In the genomic region with DNA sequence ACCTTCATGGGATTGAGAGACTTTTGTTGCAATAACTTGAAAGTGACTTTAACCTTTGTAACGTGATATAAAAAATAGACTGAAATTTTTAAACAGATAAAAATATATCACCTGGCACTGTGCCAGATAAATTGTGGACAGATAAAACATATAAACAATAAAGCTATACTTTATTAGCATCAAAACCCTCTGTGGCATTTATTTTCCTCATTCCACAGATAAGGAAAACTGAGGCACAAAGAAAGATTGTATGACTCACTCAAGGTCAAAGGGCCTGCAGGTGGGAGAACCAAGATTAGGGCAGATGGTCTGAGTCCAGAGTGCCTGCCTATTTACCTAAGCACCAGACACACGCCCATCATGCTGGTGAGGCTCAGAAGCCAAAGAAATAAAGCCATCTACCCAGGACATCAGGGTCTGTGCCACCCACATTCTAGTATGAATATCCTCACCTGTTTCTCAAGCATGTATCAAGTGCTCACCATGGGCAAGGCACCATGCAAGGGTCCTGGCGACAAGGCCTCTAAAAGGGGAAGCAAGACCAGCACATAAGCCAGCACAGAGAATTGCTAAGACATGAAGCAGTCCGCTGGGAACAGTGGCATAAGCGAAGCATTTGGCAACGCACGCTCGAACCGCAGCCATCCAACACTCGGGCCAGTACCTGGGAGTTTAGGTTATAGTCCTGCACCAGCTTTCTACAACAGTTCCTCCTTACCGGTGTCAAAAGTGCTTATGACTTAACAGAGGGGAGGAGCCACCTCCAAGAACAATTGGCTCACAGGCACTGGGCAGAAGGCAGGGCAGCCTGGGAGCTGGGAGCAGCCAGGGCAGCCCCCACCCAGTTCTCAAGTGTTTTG, we compare ENCODE assay signal across 1 cellular context.
A peak's percentile ranks its signal among the peaks of the same experiment; 100 is the strongest.
TF ChIP-seq lines count a peak whose summit lies in the region.

No MANE protein-coding gene starts in this region.

TF ChIP-seq in K562, 482 proteins besides CTCF, POLR2A, EP300 and RAD21 (continued from another document and continues in another):
- TF ChIP-seq, protein P1, sequence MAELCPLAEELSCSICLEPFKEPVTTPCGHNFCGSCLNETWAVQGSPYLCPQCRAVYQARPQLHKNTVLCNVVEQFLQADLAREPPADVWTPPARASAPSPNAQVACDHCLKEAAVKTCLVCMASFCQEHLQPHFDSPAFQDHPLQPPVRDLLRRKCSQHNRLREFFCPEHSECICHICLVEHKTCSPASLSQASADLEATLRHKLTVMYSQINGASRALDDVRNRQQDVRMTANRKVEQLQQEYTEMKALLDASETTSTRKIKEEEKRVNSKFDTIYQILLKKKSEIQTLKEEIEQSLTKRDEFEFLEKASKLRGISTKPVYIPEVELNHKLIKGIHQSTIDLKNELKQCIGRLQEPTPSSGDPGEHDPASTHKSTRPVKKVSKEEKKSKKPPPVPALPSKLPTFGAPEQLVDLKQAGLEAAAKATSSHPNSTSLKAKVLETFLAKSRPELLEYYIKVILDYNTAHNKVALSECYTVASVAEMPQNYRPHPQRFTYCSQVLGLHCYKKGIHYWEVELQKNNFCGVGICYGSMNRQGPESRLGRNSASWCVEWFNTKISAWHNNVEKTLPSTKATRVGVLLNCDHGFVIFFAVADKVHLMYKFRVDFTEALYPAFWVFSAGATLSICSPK (IDR thresholded peaks at IDR 0.05; ENCODE audit: borderline replicate concordance): no peak
- TF ChIP-seq BCL6 (CRISPR knock-in tag; IDR thresholded peaks at IDR 0.05) (no peak), ETV5 (CRISPR knock-in tag; IDR thresholded peaks at IDR 0.05; ENCODE audit: low read depth) (no peak), CC2D1A (IDR thresholded peaks at IDR 0.05) (no peak), NBN (IDR thresholded peaks at IDR 0.05; ENCODE audit: low read depth) (no peak), CBFA2T3 (IDR thresholded peaks at IDR 0.05) (peak; percentile 90), ADNP (tag; IDR thresholded peaks at IDR 0.05) (no peak), SMAD3 (CRISPR knock-in tag; conservative IDR thresholded peaks at IDR 0.05) (no peak), ZBTB7A (IDR thresholded peaks at IDR 0.05; ENCODE audit: borderline replicate concordance, control insufficient read depth, low read depth, low read length) (no peak; the same call in 1 of the 2 replicates), SMAD1 (IDR thresholded peaks at IDR 0.05; ENCODE audit: low read depth, low read length, partially characterized antibody) (peak; percentile 64), IRF2 (CRISPR knock-in tag; IDR thresholded peaks at IDR 0.05) (no peak), LEF1 (IDR thresholded peaks at IDR 0.05) (no peak), CSDE1 (IDR thresholded peaks at IDR 0.05) (no peak), ZNF311 (CRISPR knock-in tag; IDR thresholded peaks at IDR 0.05) (no peak), ZFX (CRISPR knock-in tag; IDR thresholded peaks at IDR 0.05) (no peak), POLR2AphosphoS5 (IDR thresholded peaks at IDR 0.05; ENCODE audit: control insufficient read depth, insufficient read depth, low read depth, low read length) (peak; percentile 65; the same call in 1 of the 2 replicates), FOXJ3 (CRISPR knock-in tag; IDR thresholded peaks at IDR 0.05) (no peak), ZNF232 (CRISPR knock-in tag; IDR thresholded peaks at IDR 0.05) (no peak), SRSF9 (IDR thresholded peaks at IDR 0.05; ENCODE audit: borderline replicate concordance, low read depth, low read length) (no peak), TBP (optimal IDR thresholded peaks at IDR 0.05; ENCODE audit: low read depth, low read length) (no peak), CCAR2 (IDR thresholded peaks at IDR 0.05; ENCODE audit: low read depth, low read length) (no peak), MEF2D (tag; conservative IDR thresholded peaks at IDR 0.05; ENCODE audit: low read depth) (no peak), TARDBP (IDR thresholded peaks at IDR 0.05) (no peak), POLR2AphosphoS2 (IDR thresholded peaks at IDR 0.05; ENCODE audit: low read length) (no peak), WHSC1 (IDR thresholded peaks at IDR 0.05; ENCODE audit: low read length) (no peak), ZKSCAN8 (CRISPR knock-in tag; IDR thresholded peaks at IDR 0.05) (no peak), NFXL1 (CRISPR knock-in tag; IDR thresholded peaks at IDR 0.05) (no peak), SAFB2 (IDR thresholded peaks at IDR 0.05; ENCODE audit: borderline replicate concordance, low read depth, low read length, severe bottlenecking) (no peak), MYBL2 (IDR thresholded peaks at IDR 0.05; ENCODE audit: low read depth) (no peak), MYBL2 (CRISPR knock-in tag; IDR thresholded peaks at IDR 0.05; ENCODE audit: borderline replicate concordance) (no peak), RFX7 (CRISPR knock-in tag; IDR thresholded peaks at IDR 0.05) (no peak), MED1 (CRISPR knock-in tag; IDR thresholded peaks at IDR 0.05; ENCODE audit: borderline replicate concordance) (no peak), BRD4 (IDR thresholded peaks at IDR 0.05) (no peak), SNRNP70 (optimal IDR thresholded peaks at IDR 0.05; ENCODE audit: low read depth, low read length) (no peak), SNIP1 (IDR thresholded peaks at IDR 0.05; ENCODE audit: low read depth) (no peak), CTBP1 (IDR thresholded peaks at IDR 0.05; ENCODE audit: borderline replicate concordance) (0 out of 2 replicates have a peak, but pooled peaks have one; percentile 13), SIN3B (IDR thresholded peaks at IDR 0.05; ENCODE audit: low read depth) (no peak), PPARD (CRISPR knock-in tag; IDR thresholded peaks at IDR 0.05) (no peak), JUNB (CRISPR knock-in tag; conservative IDR thresholded peaks at IDR 0.05) (no peak), NFIC (IDR thresholded peaks at IDR 0.05) (peak; percentile 100), ZNF75A (CRISPR knock-in tag; IDR thresholded peaks at IDR 0.05) (no peak)
- TF ChIP-seq, protein P2, sequence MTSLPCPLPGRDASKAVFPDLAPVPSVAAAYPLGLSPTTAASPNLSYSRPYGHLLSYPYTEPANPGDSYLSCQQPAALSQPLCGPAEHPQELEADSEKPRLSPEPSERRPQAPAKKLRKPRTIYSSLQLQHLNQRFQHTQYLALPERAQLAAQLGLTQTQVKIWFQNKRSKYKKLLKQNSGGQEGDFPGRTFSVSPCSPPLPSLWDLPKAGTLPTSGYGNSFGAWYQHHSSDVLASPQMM (CRISPR knock-in tag; IDR thresholded peaks at IDR 0.05): no peak
- TF ChIP-seq, protein P3, sequence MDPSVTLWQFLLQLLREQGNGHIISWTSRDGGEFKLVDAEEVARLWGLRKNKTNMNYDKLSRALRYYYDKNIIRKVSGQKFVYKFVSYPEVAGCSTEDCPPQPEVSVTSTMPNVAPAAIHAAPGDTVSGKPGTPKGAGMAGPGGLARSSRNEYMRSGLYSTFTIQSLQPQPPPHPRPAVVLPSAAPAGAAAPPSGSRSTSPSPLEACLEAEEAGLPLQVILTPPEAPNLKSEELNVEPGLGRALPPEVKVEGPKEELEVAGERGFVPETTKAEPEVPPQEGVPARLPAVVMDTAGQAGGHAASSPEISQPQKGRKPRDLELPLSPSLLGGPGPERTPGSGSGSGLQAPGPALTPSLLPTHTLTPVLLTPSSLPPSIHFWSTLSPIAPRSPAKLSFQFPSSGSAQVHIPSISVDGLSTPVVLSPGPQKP (CRISPR knock-in tag; IDR thresholded peaks at IDR 0.05): no peak
- TF ChIP-seq, protein P4, sequence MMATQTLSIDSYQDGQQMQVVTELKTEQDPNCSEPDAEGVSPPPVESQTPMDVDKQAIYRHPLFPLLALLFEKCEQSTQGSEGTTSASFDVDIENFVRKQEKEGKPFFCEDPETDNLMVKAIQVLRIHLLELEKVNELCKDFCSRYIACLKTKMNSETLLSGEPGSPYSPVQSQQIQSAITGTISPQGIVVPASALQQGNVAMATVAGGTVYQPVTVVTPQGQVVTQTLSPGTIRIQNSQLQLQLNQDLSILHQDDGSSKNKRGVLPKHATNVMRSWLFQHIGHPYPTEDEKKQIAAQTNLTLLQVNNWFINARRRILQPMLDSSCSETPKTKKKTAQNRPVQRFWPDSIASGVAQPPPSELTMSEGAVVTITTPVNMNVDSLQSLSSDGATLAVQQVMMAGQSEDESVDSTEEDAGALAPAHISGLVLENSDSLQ (IDR thresholded peaks at IDR 0.05): peak; percentile 49
- TF ChIP-seq, protein P5, sequence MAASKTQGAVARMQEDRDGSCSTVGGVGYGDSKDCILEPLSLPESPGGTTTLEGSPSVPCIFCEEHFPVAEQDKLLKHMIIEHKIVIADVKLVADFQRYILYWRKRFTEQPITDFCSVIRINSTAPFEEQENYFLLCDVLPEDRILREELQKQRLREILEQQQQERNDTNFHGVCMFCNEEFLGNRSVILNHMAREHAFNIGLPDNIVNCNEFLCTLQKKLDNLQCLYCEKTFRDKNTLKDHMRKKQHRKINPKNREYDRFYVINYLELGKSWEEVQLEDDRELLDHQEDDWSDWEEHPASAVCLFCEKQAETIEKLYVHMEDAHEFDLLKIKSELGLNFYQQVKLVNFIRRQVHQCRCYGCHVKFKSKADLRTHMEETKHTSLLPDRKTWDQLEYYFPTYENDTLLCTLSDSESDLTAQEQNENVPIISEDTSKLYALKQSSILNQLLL (CRISPR knock-in tag; IDR thresholded peaks at IDR 0.05; ENCODE audit: borderline replicate concordance): no peak
- TF ChIP-seq, protein P6, sequence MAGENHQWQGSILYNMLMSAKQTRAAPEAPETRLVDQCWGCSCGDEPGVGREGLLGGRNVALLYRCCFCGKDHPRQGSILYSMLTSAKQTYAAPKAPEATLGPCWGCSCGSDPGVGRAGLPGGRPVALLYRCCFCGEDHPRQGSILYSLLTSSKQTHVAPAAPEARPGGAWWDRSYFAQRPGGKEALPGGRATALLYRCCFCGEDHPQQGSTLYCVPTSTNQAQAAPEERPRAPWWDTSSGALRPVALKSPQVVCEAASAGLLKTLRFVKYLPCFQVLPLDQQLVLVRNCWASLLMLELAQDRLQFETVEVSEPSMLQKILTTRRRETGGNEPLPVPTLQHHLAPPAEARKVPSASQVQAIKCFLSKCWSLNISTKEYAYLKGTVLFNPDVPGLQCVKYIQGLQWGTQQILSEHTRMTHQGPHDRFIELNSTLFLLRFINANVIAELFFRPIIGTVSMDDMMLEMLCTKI (IDR thresholded peaks at IDR 0.05; ENCODE audit: partially characterized antibody): no peak
- TF ChIP-seq, protein P7, sequence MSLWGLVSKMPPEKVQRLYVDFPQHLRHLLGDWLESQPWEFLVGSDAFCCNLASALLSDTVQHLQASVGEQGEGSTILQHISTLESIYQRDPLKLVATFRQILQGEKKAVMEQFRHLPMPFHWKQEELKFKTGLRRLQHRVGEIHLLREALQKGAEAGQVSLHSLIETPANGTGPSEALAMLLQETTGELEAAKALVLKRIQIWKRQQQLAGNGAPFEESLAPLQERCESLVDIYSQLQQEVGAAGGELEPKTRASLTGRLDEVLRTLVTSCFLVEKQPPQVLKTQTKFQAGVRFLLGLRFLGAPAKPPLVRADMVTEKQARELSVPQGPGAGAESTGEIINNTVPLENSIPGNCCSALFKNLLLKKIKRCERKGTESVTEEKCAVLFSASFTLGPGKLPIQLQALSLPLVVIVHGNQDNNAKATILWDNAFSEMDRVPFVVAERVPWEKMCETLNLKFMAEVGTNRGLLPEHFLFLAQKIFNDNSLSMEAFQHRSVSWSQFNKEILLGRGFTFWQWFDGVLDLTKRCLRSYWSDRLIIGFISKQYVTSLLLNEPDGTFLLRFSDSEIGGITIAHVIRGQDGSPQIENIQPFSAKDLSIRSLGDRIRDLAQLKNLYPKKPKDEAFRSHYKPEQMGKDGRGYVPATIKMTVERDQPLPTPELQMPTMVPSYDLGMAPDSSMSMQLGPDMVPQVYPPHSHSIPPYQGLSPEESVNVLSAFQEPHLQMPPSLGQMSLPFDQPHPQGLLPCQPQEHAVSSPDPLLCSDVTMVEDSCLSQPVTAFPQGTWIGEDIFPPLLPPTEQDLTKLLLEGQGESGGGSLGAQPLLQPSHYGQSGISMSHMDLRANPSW (CRISPR knock-in tag; IDR thresholded peaks at IDR 0.05): no peak
- TF ChIP-seq, protein P8, sequence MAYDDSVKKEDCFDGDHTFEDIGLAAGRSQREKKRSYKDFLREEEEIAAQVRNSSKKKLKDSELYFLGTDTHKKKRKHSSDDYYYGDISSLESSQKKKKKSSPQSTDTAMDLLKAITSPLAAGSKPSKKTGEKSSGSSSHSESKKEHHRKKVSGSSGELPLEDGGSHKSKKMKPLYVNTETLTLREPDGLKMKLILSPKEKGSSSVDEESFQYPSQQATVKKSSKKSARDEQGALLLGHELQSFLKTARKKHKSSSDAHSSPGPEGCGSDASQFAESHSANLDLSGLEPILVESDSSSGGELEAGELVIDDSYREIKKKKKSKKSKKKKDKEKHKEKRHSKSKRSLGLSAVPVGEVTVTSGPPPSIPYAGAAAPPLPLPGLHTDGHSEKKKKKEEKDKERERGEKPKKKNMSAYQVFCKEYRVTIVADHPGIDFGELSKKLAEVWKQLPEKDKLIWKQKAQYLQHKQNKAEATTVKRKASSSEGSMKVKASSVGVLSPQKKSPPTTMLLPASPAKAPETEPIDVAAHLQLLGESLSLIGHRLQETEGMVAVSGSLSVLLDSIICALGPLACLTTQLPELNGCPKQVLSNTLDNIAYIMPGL (CRISPR knock-in tag; IDR thresholded peaks at IDR 0.05): no peak
- TF ChIP-seq, protein P9, sequence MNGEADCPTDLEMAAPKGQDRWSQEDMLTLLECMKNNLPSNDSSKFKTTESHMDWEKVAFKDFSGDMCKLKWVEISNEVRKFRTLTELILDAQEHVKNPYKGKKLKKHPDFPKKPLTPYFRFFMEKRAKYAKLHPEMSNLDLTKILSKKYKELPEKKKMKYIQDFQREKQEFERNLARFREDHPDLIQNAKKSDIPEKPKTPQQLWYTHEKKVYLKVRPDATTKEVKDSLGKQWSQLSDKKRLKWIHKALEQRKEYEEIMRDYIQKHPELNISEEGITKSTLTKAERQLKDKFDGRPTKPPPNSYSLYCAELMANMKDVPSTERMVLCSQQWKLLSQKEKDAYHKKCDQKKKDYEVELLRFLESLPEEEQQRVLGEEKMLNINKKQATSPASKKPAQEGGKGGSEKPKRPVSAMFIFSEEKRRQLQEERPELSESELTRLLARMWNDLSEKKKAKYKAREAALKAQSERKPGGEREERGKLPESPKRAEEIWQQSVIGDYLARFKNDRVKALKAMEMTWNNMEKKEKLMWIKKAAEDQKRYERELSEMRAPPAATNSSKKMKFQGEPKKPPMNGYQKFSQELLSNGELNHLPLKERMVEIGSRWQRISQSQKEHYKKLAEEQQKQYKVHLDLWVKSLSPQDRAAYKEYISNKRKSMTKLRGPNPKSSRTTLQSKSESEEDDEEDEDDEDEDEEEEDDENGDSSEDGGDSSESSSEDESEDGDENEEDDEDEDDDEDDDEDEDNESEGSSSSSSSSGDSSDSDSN (IDR thresholded peaks at IDR 0.05; ENCODE audit: borderline replicate concordance in 1 of 2, low read depth in 2 of 2, low read length in 2 of 2): no peak
- TF ChIP-seq, protein P10, sequence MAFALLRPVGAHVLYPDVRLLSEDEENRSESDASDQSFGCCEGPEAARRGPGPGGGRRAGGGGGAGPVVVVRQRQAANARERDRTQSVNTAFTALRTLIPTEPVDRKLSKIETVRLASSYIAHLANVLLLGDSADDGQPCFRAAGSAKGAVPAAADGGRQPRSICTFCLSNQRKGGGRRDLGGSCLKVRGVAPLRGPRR (CRISPR knock-in tag; IDR thresholded peaks at IDR 0.05): no peak
- TF ChIP-seq, protein P11, sequence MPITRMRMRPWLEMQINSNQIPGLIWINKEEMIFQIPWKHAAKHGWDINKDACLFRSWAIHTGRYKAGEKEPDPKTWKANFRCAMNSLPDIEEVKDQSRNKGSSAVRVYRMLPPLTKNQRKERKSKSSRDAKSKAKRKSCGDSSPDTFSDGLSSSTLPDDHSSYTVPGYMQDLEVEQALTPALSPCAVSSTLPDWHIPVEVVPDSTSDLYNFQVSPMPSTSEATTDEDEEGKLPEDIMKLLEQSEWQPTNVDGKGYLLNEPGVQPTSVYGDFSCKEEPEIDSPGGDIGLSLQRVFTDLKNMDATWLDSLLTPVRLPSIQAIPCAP (CRISPR knock-in tag; IDR thresholded peaks at IDR 0.05; ENCODE audit: borderline replicate concordance): no peak
